Comparison of ENCODE assay signal across 8 cellular contexts in the genomic region with DNA sequence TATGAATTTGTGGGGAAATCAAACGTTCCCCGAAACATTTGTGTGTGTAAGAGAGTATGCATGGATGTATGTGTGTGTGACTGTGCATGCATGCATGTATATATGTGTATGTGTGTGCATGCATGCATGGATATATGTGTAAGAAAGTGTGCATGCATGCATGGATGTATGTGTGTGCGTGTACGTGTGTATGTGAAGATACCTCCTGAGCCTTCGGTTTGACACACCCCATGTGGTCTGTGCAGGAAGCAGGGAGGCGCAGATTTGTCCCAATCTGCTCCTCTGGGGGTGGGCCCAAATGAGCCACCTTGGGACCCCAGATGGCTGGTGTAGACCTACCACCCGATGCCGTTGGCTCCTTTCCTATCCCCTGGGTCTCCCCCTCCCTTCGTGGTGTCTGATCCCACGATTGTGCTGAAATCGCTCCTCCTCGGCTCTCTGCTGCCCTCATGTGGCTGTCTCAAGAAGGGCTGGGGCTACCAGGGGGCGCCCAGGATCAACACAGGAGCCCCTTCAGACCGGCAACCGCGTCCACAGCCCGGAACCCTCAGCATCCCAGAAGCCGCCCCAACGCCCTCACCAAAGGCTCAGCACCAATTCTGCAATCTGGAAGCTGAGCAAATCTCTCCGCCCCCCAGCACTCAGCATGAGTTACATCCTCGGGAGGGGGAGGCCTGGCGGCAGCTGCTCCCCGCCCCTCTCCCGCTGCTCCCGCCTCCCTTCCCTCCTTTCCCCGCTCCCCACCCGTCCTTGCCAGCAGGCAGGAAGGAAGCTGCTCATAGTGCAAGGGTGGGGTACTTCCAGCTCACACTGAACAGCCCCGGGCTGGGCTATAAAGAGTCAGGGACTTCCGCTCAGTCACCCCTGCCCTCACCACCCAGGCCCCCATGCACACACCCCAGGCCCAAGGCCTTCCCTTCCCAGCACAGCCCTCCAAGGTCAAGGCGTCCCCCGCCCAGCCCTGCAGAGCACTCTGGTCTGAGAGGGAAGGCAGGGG. TPM values are rescaled to one million over a fixed set of nuclear protein-coding genes. Genes with fewer than 3 reads are reported as not detected.
A peak's percentile ranks its signal among the peaks of the same experiment; 100 is the strongest.
DNase-seq lines count a peak whose midpoint lies in the region; ATAC-seq and TF ChIP-seq lines count a peak whose summit lies in the region.

No MANE protein-coding gene starts in this region.

- H3F3A ChIP-seq in neural cell (ENCODE audit: insufficient read depth, low read length, poor library complexity, severe bottlenecking): no peaks in the 10 kb centered on the region

- peak; percentile 75 for DNase-seq in Ammon's horn (ENCODE audit: low spot score)
- DNase-seq in HFFc6: no peak
- DNase-seq in NT2/D1 (ENCODE audit: low read depth, low spot score): no peak
- DNase-seq in activated T-cell treated with anti-CD3 and anti-CD28 coated beads, Interleukin-2, amount 50 U/mL, for 72 hours: peak; percentile 73 to 77
- no peak for DNase-seq in fibroblast of lung (ENCODE audit: low read depth in 2 of 2)
- peak; percentile 61 for DNase-seq in transverse colon
- DNase-seq in GF-D8 (lab: John Stamatoyannopoulos, UW): no peak

- 9 to 30% methylated on average over 2 to 23 of the region's 31 CpGs for WGBS in transverse colon (ENCODE audit: low coverage in 1 of 2), 2 donors

- H3K36me3 ChIP-seq in NT2/D1 (ENCODE audit: insufficient read depth, insufficient read length, low read length): no peaks in the 10 kb centered on the region
- no peaks in the 10 kb centered on the region for H3K36me3 ChIP-seq in fibroblast of lung (ENCODE audit: control insufficient read depth, insufficient read depth, low read length)
- no peaks in the 10 kb centered on the region for H3K36me3 ChIP-seq in neural cell (ENCODE audit: insufficient read depth, low read length)
- H3K36me3 ChIP-seq in transverse colon: no peaks in the 10 kb centered on the region

- no peak overlapping the region for H3K4me3 ChIP-seq in NT2/D1 (ENCODE audit: insufficient read length, low read depth)
- H3K4me3 ChIP-seq in fibroblast of lung (replicated peaks in 1 of 4; ENCODE audit: control extremely low read depth in 1 of 4, insufficient read depth in 1 of 4, low read depth in 3 of 4, low read length in 4 of 4): no peak overlapping the region
- peak overlapping the region; percentile 42 for H3K4me3 ChIP-seq in neural cell (ENCODE audit: low read length)
- H3K4me3 ChIP-seq in transverse colon: no peak overlapping the region

- peak overlapping the region; percentile 28 for H3K9ac ChIP-seq in NT2/D1 (ENCODE audit: insufficient read length, low read depth)
- H3K9ac ChIP-seq in fibroblast of lung (ENCODE audit: insufficient read depth, low read length): no peak overlapping the region
- H3K9ac ChIP-seq in neural cell (ENCODE audit: low read length): peak overlapping the region; percentile 50

- no peak for TF ChIP-seq EP300 in neural cell (conservative IDR thresholded peaks at IDR 0.05; ENCODE audit: poor library complexity, severe bottlenecking)
- no peak for TF ChIP-seq EP300 in transverse colon (IDR thresholded peaks at IDR 0.05; ENCODE audit: low read depth)

- peaks cover 7% of the 10 kb centered on the region; the same call in 1 of the 2 replicates for H3K4me1 Mint-ChIP-seq in HFFc6 (ENCODE audit: low read depth)
- peaks cover 16% of the 10 kb centered on the region for H3K4me1 Mint-ChIP-seq in activated T-cell treated with anti-CD3 and anti-CD28 coated beads, Interleukin-2, amount 50 U/mL, for 72 hours (ENCODE audit: low read depth)

- no peaks in the 10 kb centered on the region for H4K20me1 ChIP-seq in fibroblast of lung (ENCODE audit: control insufficient read depth, extremely low read depth, insufficient read depth, low read length)
- no peaks in the 10 kb centered on the region for H4K20me1 ChIP-seq in neural cell (ENCODE audit: insufficient read depth)

- H3K9me2 ChIP-seq in neural cell (ENCODE audit: insufficient read depth, low read length): no peaks in the 10 kb centered on the region

- H3K79me2 ChIP-seq in fibroblast of lung (ENCODE audit: control insufficient read depth, insufficient read depth, low read length): no peaks in the 10 kb centered on the region
- no peaks in the 10 kb centered on the region for H3K79me2 ChIP-seq in neural cell (replicated peaks; ENCODE audit: insufficient read depth, low read length)

- H3K27ac ChIP-seq in fibroblast of lung (ENCODE audit: insufficient read depth, low read length) (no peak overlapping the region), neural cell (ENCODE audit: low read length) (no peak overlapping the region), transverse colon (peak overlapping the region in 3 of 4 donors; percentile 2 to 57 (median 27))

- peaks cover 18% of the 10 kb centered on the region for H3K36me3 Mint-ChIP-seq in HFFc6 (ENCODE audit: low read depth)
- peaks cover 10 to 13% of the 10 kb centered on the region in 2 donors for H3K36me3 Mint-ChIP-seq in activated T-cell treated with anti-CD3 and anti-CD28 coated beads, Interleukin-2, amount 50 U/mL, for 72 hours (ENCODE audit: insufficient read depth in 2 of 2)

- H3K27ac Mint-ChIP-seq in HFFc6: no peak overlapping the region
- H3K27ac Mint-ChIP-seq in activated T-cell treated with anti-CD3 and anti-CD28 coated beads, Interleukin-2, amount 50 U/mL, for 72 hours: no peak overlapping the region

- H3K4me2 ChIP-seq in fibroblast of lung (ENCODE audit: extremely low read depth, insufficient read depth, low read length): no peak overlapping the region
- H3K4me2 ChIP-seq in neural cell (ENCODE audit: low read length): no peak overlapping the region

- peaks cover 22% of the 10 kb centered on the region for H3K27me3 Mint-ChIP-seq in HFFc6 (ENCODE audit: insufficient read depth)
- peaks cover 6% of the 10 kb centered on the region for H3K27me3 Mint-ChIP-seq in activated T-cell treated with anti-CD3 and anti-CD28 coated beads, Interleukin-2, amount 50 U/mL, for 72 hours (ENCODE audit: low read depth)

- TF ChIP-seq POLR2A in transverse colon (IDR thresholded peaks at IDR 0.05): no peak

- peaks cover 10% of the 10 kb centered on the region for H3K27me3 ChIP-seq in NT2/D1 (ENCODE audit: insufficient read depth, insufficient read length)
- no peaks in the 10 kb centered on the region for H3K27me3 ChIP-seq in fibroblast of lung (ENCODE audit: control insufficient read depth, insufficient read depth, low read length)
- H3K27me3 ChIP-seq in neural cell (ENCODE audit: insufficient read depth, low read depth, low read length): no peaks in the 10 kb centered on the region
- H3K27me3 ChIP-seq in transverse colon: peaks cover 7% of the 10 kb centered on the region

- H2AFZ ChIP-seq in fibroblast of lung (ENCODE audit: low read length) (no peak overlapping the region), neural cell (ENCODE audit: low read depth, low read length) (peak overlapping the region; percentile 51)

- in situ Hi-C loops in transverse colon (cut with MboI; ENCODE audit: low pct_ligation_motif_present in 1 of 4, low pct_unique_long_range_greater_than_20kb in 1 of 4, low sequenced_read_pairs in 3 of 4): loop anchor here (5.0 to 25.0 kb wide), 8 partner anchors 91 to 551 kb away; no protein-coding TSS in a partner anchor

- intact Hi-C loops in transverse colon (cut with DNase I; ENCODE audit: low total_unique reads): loop anchor here (1.0 to 5.0 kb wide), 3 partner anchors 26 to 206 kb away; no protein-coding TSS in a partner anchor

- H3K4me1 ChIP-seq in NT2/D1 (ENCODE audit: insufficient read depth, insufficient read length): peaks cover 7% of the 10 kb centered on the region
- no peaks in the 10 kb centered on the region for H3K4me1 ChIP-seq in fibroblast of lung (ENCODE audit: control insufficient read depth, extremely low read depth, insufficient read depth, low read length)
- peaks cover 6 to 19% (median 12%) of the 10 kb centered on the region in 4 donors for H3K4me1 ChIP-seq in transverse colon

- peak; percentile 71 to 74 for ATAC-seq in activated T-cell treated with anti-CD3 and anti-CD28 coated beads, Interleukin-2, amount 50 U/mL, for 72 hours (replicated peaks in 1 of 2)

- peaks cover 23% of the 10 kb centered on the region for H3K9me3 Mint-ChIP-seq in HFFc6
- peaks cover 8 to 12% of the 10 kb centered on the region in 2 donors for H3K9me3 Mint-ChIP-seq in activated T-cell treated with anti-CD3 and anti-CD28 coated beads, Interleukin-2, amount 50 U/mL, for 72 hours

- TF ChIP-seq CTCF in HFFc6 (IDR thresholded peaks at IDR 0.05) (peak; percentile 83), fibroblast of lung (conservative IDR thresholded peaks at IDR 0.05 in 1 of 2, IDR thresholded peaks at IDR 0.05 in 1 of 2; ENCODE audit: low read depth in 1 of 2, low read length in 2 of 2) (peak; percentile 70 to 77), neural cell (IDR thresholded peaks at IDR 0.05; ENCODE audit: poor library complexity, severe bottlenecking) (peak; percentile 99), transverse colon (IDR thresholded peaks at IDR 0.05) (peak; percentile 85 to 92 (median 88))

- H3K9me3 ChIP-seq in NT2/D1 (ENCODE audit: insufficient read depth, low read length) (peaks cover 21% of the 10 kb centered on the region; the same call in 1 of the 2 replicates), fibroblast of lung (ENCODE audit: control insufficient read depth, insufficient read depth, low read depth, low read length) (no peaks in the 10 kb centered on the region), neural cell (ENCODE audit: low read length) (no peaks in the 10 kb centered on the region), transverse colon (peaks cover 0 to 4% of the 10 kb centered on the region in 2 donors)

- H3K4me3 Mint-ChIP-seq in HFFc6: no peak overlapping the region
- H3K4me3 Mint-ChIP-seq in activated T-cell treated with anti-CD3 and anti-CD28 coated beads, Interleukin-2, amount 50 U/mL, for 72 hours: peak overlapping the region; percentile 3 to 58

- peak; percentile 97 for TF ChIP-seq RAD21 in neural cell (conservative IDR thresholded peaks at IDR 0.05)

RNA-seq across cellular contexts. Expression of gene NOS3, which starts 2.3 kb away (rescaled TPM):
- 1 to 10 TPM in 4 of 6 experiments, under 1 TPM in 2; 0.55 to 3.0 (median 2.0) TPM for total RNA-seq in HFFc6 (2021; fragmentation: NEBNext Ultra II Directional; extraction: Animal tissue kit (Norgen Biotek cat#: 25700))
- 1 to 10 TPM; 6.8 to 8.1 TPM for total RNA-seq in activated T-cell treated with anti-CD3 and anti-CD28 coated beads, Interleukin-2, amount 50 U/mL, for 72 hours
- total RNA-seq in fibroblast of lung (0.50 and 0.77 TPM in 2 replicates), transverse colon (10 to 100 TPM in 2 of 4 donors, 1 to 10 TPM in 2; 2.5 to 34.2 (median 7.0) TPM)
- polyA plus RNA-seq in fibroblast of lung (0.12 and 0.38 TPM in 2 replicates), neural cell (not detected in 2 replicates)
- 0.40 and 0.58 TPM in 2 replicates for polyA plus RNA-seq in fibroblast of lung (2012)
- polyA minus RNA-seq in fibroblast of lung (ENCODE audit: low replicate concordance) (0.22 and 0.67 TPM in 2 replicates), neural cell (not detected in 2 replicates)

RNA-seq across cellular contexts. Expression of gene KCNH2, which starts 10.4 kb away (rescaled TPM):
- not detected for total RNA-seq in HFFc6 (2021; fragmentation: NEBNext Ultra II Directional; extraction: Animal tissue kit (Norgen Biotek cat#: 25700))
- total RNA-seq in activated T-cell treated with anti-CD3 and anti-CD28 coated beads, Interleukin-2, amount 50 U/mL, for 72 hours: under 1 TPM; 0.72 to 0.77 TPM
- 6.1 and 6.2 TPM in 2 replicates for total RNA-seq in fibroblast of lung
- polyA plus RNA-seq in fibroblast of lung: 0.15 and 0.20 TPM in 2 replicates
- 0.14 and 0.27 TPM in 2 replicates for polyA plus RNA-seq in fibroblast of lung (2012)
- polyA minus RNA-seq in fibroblast of lung (ENCODE audit: low replicate concordance): 0.59 TPM in 1 of 2 replicates, not detected in the other
- 24.4 and 35.5 TPM in 2 replicates for polyA plus RNA-seq in neural cell
- polyA minus RNA-seq in neural cell: 45.4 and 48.0 TPM in 2 replicates
- 10 to 100 TPM in 3 of 4 donors, 1 to 10 TPM in 1; 9.5 to 39.0 (median 19.3) TPM for total RNA-seq in transverse colon

RNA-seq across cellular contexts. Expression of gene ATG9B, which starts 35.8 kb away (rescaled TPM):
- total RNA-seq in HFFc6 (2021; fragmentation: NEBNext Ultra II Directional; extraction: Animal tissue kit (Norgen Biotek cat#: 25700)): under 1 TPM; 0.11 to 0.94 (median 0.18) TPM
- 10 to 100 TPM in 1 of 2 donors, 1 to 10 TPM in 1; 9.0 to 10.1 TPM for total RNA-seq in activated T-cell treated with anti-CD3 and anti-CD28 coated beads, Interleukin-2, amount 50 U/mL, for 72 hours
- total RNA-seq in fibroblast of lung: under 0.01 TPM in 1 of 2 replicates, not detected in the other
- 0.03 TPM in 2 replicates for polyA plus RNA-seq in fibroblast of lung
- polyA plus RNA-seq in fibroblast of lung (2012): 0.23 TPM in 1 of 2 replicates, not detected in the other
- not detected in 2 replicates for polyA minus RNA-seq in fibroblast of lung (ENCODE audit: low replicate concordance)
- 1.2 and 1.4 TPM in 2 replicates for polyA plus RNA-seq in neural cell
- 0.58 TPM in 1 of 2 replicates, not detected in the other for polyA minus RNA-seq in neural cell
- total RNA-seq in transverse colon: 1 to 10 TPM in 1 of 4 donors, not detected in 3; 1.1 TPM

RNA-seq across cellular contexts. Expression of gene ABCB8, which starts 39.7 kb away (rescaled TPM):
- 10 to 100 TPM; 31.9 to 36.3 (median 33.2) TPM for total RNA-seq in HFFc6 (2021; fragmentation: NEBNext Ultra II Directional; extraction: Animal tissue kit (Norgen Biotek cat#: 25700))
- 10 to 100 TPM; 46.6 to 49.6 TPM for total RNA-seq in activated T-cell treated with anti-CD3 and anti-CD28 coated beads, Interleukin-2, amount 50 U/mL, for 72 hours
- total RNA-seq in fibroblast of lung (16.4 and 20.0 TPM in 2 replicates), transverse colon (10 to 100 TPM; 33.3 to 76.4 (median 51.4) TPM)
- polyA plus RNA-seq in fibroblast of lung (12.1 and 14.5 TPM in 2 replicates), neural cell (34.4 and 40.5 TPM in 2 replicates)
- polyA plus RNA-seq in fibroblast of lung (2012): 22.2 and 28.2 TPM in 2 replicates
- polyA minus RNA-seq in fibroblast of lung (ENCODE audit: low replicate concordance) (52.0 and 58.0 TPM in 2 replicates), neural cell (49.4 and 51.7 TPM in 2 replicates)

RNA-seq across cellular contexts. Expression of gene ASIC3, which starts 59.8 kb away (rescaled TPM):
- total RNA-seq in HFFc6 (2021; fragmentation: NEBNext Ultra II Directional; extraction: Animal tissue kit (Norgen Biotek cat#: 25700)): under 1 TPM; 0.09 to 0.76 (median 0.31) TPM
- 10 to 100 TPM; 14.4 to 15.7 TPM for total RNA-seq in activated T-cell treated with anti-CD3 and anti-CD28 coated beads, Interleukin-2, amount 50 U/mL, for 72 hours
- total RNA-seq in fibroblast of lung: under 0.01 and 0.17 TPM in 2 replicates
- 0.05 and 0.07 TPM in 2 replicates for polyA plus RNA-seq in fibroblast of lung
- 0.24 and 0.35 TPM in 2 replicates for polyA plus RNA-seq in fibroblast of lung (2012)
- polyA minus RNA-seq in fibroblast of lung (ENCODE audit: low replicate concordance): not detected in 2 replicates
- polyA plus RNA-seq in neural cell: 3.3 and 4.4 TPM in 2 replicates
- 0.49 and 1.6 TPM in 2 replicates for polyA minus RNA-seq in neural cell
- total RNA-seq in transverse colon: 1 to 10 TPM; 2.6 to 4.3 (median 3.1) TPM

Comparison
In these comparisons a context has a peak if more than half of its experiments do, and no peak if none do; other contexts are left out.
1. DNase-seq: peak in Ammon's horn (single experiment), activated T-cell treated with anti-CD3 and anti-CD28 coated beads, Interleukin-2, amount 50 U/mL, for 72 hours (2 of 2) and transverse colon (single experiment); none in HFFc6 (single experiment), NT2/D1 (single experiment), fibroblast of lung (0 of 2) and GF-D8 (single experiment).
2. H3K27ac ChIP-seq: peak in transverse colon (3 of 4); none in fibroblast of lung (single experiment) and neural cell (single experiment).
3. RNA of gene ATG9B, which starts 35.8 kb away (total RNA-seq): 9.0 to 10.1 TPM in activated T-cell treated with anti-CD3 and anti-CD28 coated beads, Interleukin-2, amount 50 U/mL, for 72 hours; 0.11 to 0.94 TPM in HFFc6, under 0.01 TPM in fibroblast of lung and 1.1 TPM in transverse colon; every median in the first group is over 4 times any median in the second.
4. Peak in every context shown above with its lines, with median percentiles within 50 percentile points of each other: CTCF ChIP-seq.